In genomic region chr19:10587022-10587838, GRCh38 we compare ENCODE assay signal across 11 cellular contexts. TPM values are rescaled to one million over a fixed set of nuclear protein-coding genes. Genes with fewer than 3 reads are reported as not detected.
DNase-seq lines count a peak whose midpoint lies in the region; ATAC-seq, FAIRE-seq and TF ChIP-seq lines count a peak whose summit lies in the region.
"Had no signal": no experiment of that assay in that cellular context is flagged by ENCODE, and none has a peak within 500 bp of the region (broad histone marks: within the 10 kb centered on the region; RNA-seq: fewer than 3 reads in every experiment).

Gene AP1M2 (minus strand): TSS chr19:10587312. CDS start chr19:10587231, 81 bp downstream.

- no peaks in the 10 kb centered on the region for H4K20me1 ChIP-seq in astrocyte (ENCODE audit: insufficient read depth, low read length)

- DNase-seq in astrocyte (ENCODE audit: low read depth) (no peak), kidney epithelial cell (ENCODE audit: low read depth) (no peak), upper lobe of right lung (peak; percentile 85), foreskin melanocyte (no peak), GM10248 (ENCODE audit: extremely low spot score) (no peak)
- DNase-seq: Karpas-422, WERI-Rb-1 had no signal

- no peak for TF ChIP-seq EP300 in Ishikawa (IDR thresholded peaks at IDR 0.05; ENCODE audit: borderline replicate concordance)

- no peak within 1 kb of the TSS for H3K9ac ChIP-seq in astrocyte (ENCODE audit: low read length)

- CTCF ChIA-PET in GM10248 (lab: Yijun Ruan, JAX), result no interaction called here

- no peaks in the 10 kb centered on the region for H3K9me3 Mint-ChIP-seq in astrocyte (ENCODE audit: unreplicated experiment)

- no peaks in the 10 kb centered on the region for H3K36me3 Mint-ChIP-seq in astrocyte (ENCODE audit: low read depth, unreplicated experiment)

- no peak for TF ChIP-seq CTCF in astrocyte (IDR thresholded peaks at IDR 0.05; ENCODE audit: insufficient read depth, low read depth, low read length)
- TF ChIP-seq CTCF in kidney epithelial cell (IDR thresholded peaks at IDR 0.05; ENCODE audit: insufficient read depth, low read length, poor library complexity, severe bottlenecking), result no peak
- TF ChIP-seq CTCF in upper lobe of right lung (IDR thresholded peaks at IDR 0.05), result no peak
- TF ChIP-seq CTCF in GM10248 (IDR thresholded peaks at IDR 0.05; ENCODE audit: control extremely low read depth, extremely low read depth, low read depth, missing control alignments), result no peak

- H3K4me1 Mint-ChIP-seq in astrocyte (ENCODE audit: low read depth, unreplicated experiment), result no peaks in the 10 kb centered on the region

- no peak within 1 kb of the TSS for H3K27ac Mint-ChIP-seq in astrocyte (ENCODE audit: unreplicated experiment)

- H3K4me1 ChIP-seq in astrocyte (ENCODE audit: insufficient read depth, low read length) (no peaks in the 10 kb centered on the region), upper lobe of right lung (no peaks in the 10 kb centered on the region)

- no peak within 1 kb of the TSS for H3K4me2 ChIP-seq in astrocyte (ENCODE audit: low read length)

- peaks cover 17% of the 10 kb centered on the region for H3K27me3 Mint-ChIP-seq in astrocyte (ENCODE audit: low read depth, unreplicated experiment)

- no peak within 1 kb of the TSS for H3K27ac ChIP-seq in astrocyte (ENCODE audit: low read depth, low read length)
- no peak within 1 kb of the TSS for H3K27ac ChIP-seq in upper lobe of right lung
- H3K27ac ChIP-seq: WERI-Rb-1 had no signal

- H3K27me3 ChIP-seq in astrocyte (ENCODE audit: insufficient read depth, low read length), result peaks cover 17% of the 10 kb centered on the region
- H3K27me3 ChIP-seq in kidney epithelial cell (ENCODE audit: control insufficient read depth, insufficient read depth, low read length), result peaks cover 13% of the 10 kb centered on the region
- peaks cover 6% of the 10 kb centered on the region for H3K27me3 ChIP-seq in upper lobe of right lung

- H3K36me3 ChIP-seq in astrocyte (ENCODE audit: insufficient read depth, low read length) (no peaks in the 10 kb centered on the region), kidney epithelial cell (ENCODE audit: control insufficient read depth, insufficient read depth, low read length) (no peaks in the 10 kb centered on the region), upper lobe of right lung (no peaks in the 10 kb centered on the region)
- H3K36me3 ChIP-seq: WERI-Rb-1 had no signal

- peak within 1 kb of the TSS; percentile 12 for H3K4me3 Mint-ChIP-seq in astrocyte (ENCODE audit: unreplicated experiment)

- H3K4me3 ChIP-seq in astrocyte (ENCODE audit: insufficient read depth, low read depth, low read length) (no peak within 1 kb of the TSS), kidney epithelial cell (ENCODE audit: low read depth, low read length) (peak within 1 kb of the TSS; percentile 13), upper lobe of right lung (peak within 1 kb of the TSS; percentile 47)

- ATAC-seq in upper lobe of right lung (peak; percentile 91), HG02973 (IDR thresholded peaks at IDR 0.05; ENCODE audit: unreplicated experiment) (no peak)

- POLR2A ChIA-PET in GM10248 (lab: Yijun Ruan, JAX), result no interaction called here

- no peaks in the 10 kb centered on the region for H3K79me2 ChIP-seq in astrocyte (ENCODE audit: insufficient read depth, low read length)

- TF ChIP-seq RAD21 in Ishikawa (IDR thresholded peaks at IDR 0.05; ENCODE audit: low read depth), result no peak

- H2AFZ ChIP-seq in astrocyte (ENCODE audit: low read depth, low read length), result no peak within 1 kb of the TSS

- H3K9me3 ChIP-seq in astrocyte (ENCODE audit: insufficient read depth, low read depth, low read length) (no peaks in the 10 kb centered on the region), upper lobe of right lung (no peaks in the 10 kb centered on the region)

- intact Hi-C loops in upper lobe of right lung (cut with DNase I), result no loop called here

- no peak for FAIRE-seq in astrocyte (lab: Jason Lieb, UNC)
- FAIRE-seq: colon, islet of Langerhans had no signal

TF ChIP-seq in Ishikawa, 13 proteins besides CTCF, POLR2A, EP300 and RAD21:
- TF ChIP-seq CEBPB (IDR thresholded peaks at IDR 0.05) (no peak), ZBTB7A (IDR thresholded peaks at IDR 0.05; ENCODE audit: low read depth) (peak; percentile 84), MAX (IDR thresholded peaks at IDR 0.05) (peak; percentile 77), YY1 (IDR thresholded peaks at IDR 0.05; ENCODE audit: low read depth) (peak; percentile 85), TAF1 (IDR thresholded peaks at IDR 0.05; ENCODE audit: low read depth) (no peak; the same call in 1 of the 2 replicates)

RNA-seq across cellular contexts. Expression of gene AP1M2, which starts in this region (rescaled TPM):
- total RNA-seq in astrocyte (1.7 and 4.5 TPM in 2 replicates), kidney epithelial cell (73.7 and 86.8 TPM in 2 replicates), upper lobe of right lung (37.8 TPM)
